In the genomic region with DNA sequence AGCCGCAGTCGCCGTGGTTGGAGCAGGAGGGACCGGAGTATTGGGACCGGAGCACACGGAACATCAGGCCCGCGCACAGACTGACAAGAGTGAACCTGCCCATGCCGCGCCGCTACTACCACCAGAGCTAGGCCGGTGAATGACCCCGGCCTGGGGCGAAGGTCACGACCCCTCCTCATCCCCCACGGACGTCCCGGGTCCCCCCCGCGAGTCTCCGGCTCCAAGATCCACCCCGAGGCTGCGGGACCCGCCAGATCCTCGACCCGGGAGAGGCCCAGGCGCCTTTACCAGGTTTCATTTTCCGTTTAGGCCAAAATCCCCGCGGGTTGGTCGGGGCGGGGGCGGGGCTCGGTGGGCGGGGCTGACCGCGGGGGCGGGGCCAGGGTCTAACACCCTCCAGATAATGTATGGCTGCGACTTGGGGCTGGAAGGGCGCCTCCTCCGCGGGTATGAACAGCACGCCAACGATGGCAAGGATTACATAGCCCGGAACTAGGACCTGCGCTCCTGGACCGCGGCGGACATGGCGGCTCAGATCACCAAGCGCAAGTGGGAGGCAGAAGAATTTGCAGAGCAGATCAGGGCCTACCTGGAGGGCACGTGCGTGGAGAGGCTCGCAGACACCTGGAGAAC, we compare ENCODE assay signal across 8 cellular contexts. TPM values are rescaled to one million over a fixed set of nuclear protein-coding genes. Genes with fewer than 3 reads are reported as not detected.
DNase-seq lines count a peak whose midpoint lies in the region; ATAC-seq and TF ChIP-seq lines count a peak whose summit lies in the region.

No MANE protein-coding gene starts in this region.

- H3K27me3 ChIP-seq in Panc1 (ENCODE audit: control insufficient read depth, insufficient read depth, low read length), result no peaks in the 10 kb centered on the region

- in situ Hi-C loops in Panc1 (cut with HindIII; ENCODE audit: low pct_unique_long_range_greater_than_20kb, low sequenced_read_pairs), result no loop called here

- H3K27ac ChIP-seq in Panc1 (ENCODE audit: low read length), result peak overlapping the region; percentile 87
- peak overlapping the region; percentile 99 for H3K27ac ChIP-seq in urinary bladder (ENCODE audit: low read depth)

- ATAC-seq in HG02884 (IDR thresholded peaks at IDR 0.05; ENCODE audit: unreplicated experiment), result peak; percentile 66
- peak; percentile 85 for ATAC-seq in Panc1
- ATAC-seq in HG03520 (IDR thresholded peaks at IDR 0.05; ENCODE audit: unreplicated experiment), result no peak

- intact Hi-C loops in Panc1 (cut with micrococcal nuclease; ENCODE audit: unreplicated experiment), result no loop called here

- no TSS peak for BruUV-seq in Panc1 (replicated peaks; lab: Mats Ljungman, UMichigan)

- DNase-seq in Panc1 (ENCODE audit: low read depth, low spot score) (no peak), germinal center (ENCODE audit: low spot score) (peak; percentile 87), pulmonary artery endothelial cell (ENCODE audit: low read depth, low spot score) (peak; percentile 8)
- DNase-seq in activated gamma-delta T cell treated with anti-CD3 and anti-CD28 coated beads, Interleukin-2, amount 50 U/mL, for 16 hours (ENCODE audit: low read depth), result peak; percentile 56

- H3K9me3 ChIP-seq in ES-I3 (ENCODE audit: control insufficient read depth, insufficient read depth, low read length), result no peaks in the 10 kb centered on the region
- no peaks in the 10 kb centered on the region for H3K9me3 ChIP-seq in Panc1 (ENCODE audit: control insufficient read depth, insufficient read depth, low read depth, low read length)

- CTCF ChIA-PET in Panc1 (lab: Charles Lee), result no interaction called here

- H3K4me1 ChIP-seq in ES-I3 (ENCODE audit: insufficient read depth, low read length) (no peaks in the 10 kb centered on the region), Panc1 (ENCODE audit: control insufficient read depth, insufficient read depth, low read length) (peaks cover 15% of the 10 kb centered on the region), urinary bladder (ENCODE audit: insufficient read depth) (peaks cover 3% of the 10 kb centered on the region)

- H3K36me3 ChIP-seq in ES-I3 (ENCODE audit: insufficient read depth, low read length) (no peaks in the 10 kb centered on the region), Panc1 (ENCODE audit: control insufficient read depth, insufficient read depth, low read length) (no peaks in the 10 kb centered on the region), urinary bladder (ENCODE audit: insufficient read depth) (no peaks in the 10 kb centered on the region)

- peak overlapping the region; percentile 33; the same call in 1 of the 2 replicates for H3K9ac ChIP-seq in ES-I3 (ENCODE audit: low read depth, low read length)

- POLR2A ChIA-PET in Panc1 (lab: Charles Lee), result no interaction called here

- WGBS in urinary bladder, result 2% methylated on average over 54 of the region's 54 CpGs

- H3K4me3 ChIP-seq in Panc1 (ENCODE audit: low read depth in 2 of 2, low read length in 2 of 2), result peak overlapping the region; percentile 51 to 69
- H3K4me3 ChIP-seq in urinary bladder (ENCODE audit: low read depth, low read length), result peak overlapping the region; percentile 72

- TF ChIP-seq CTCF in Panc1 (IDR thresholded peaks at IDR 0.05), result no peak

RNA-seq across cellular contexts. Expression of gene HLA-A, which starts 15.4 kb away (rescaled TPM):
- total RNA-seq in Panc1 (2021; ENCODE audit: unreplicated experiment) (397 TPM), pulmonary artery endothelial cell (328 and 660 TPM in 2 replicates), urinary bladder (85.1 TPM)
- 603 TPM for polyA plus RNA-seq in Panc1 (2012; ENCODE audit: insufficient read length)
- polyA plus RNA-seq in urinary bladder, result 962 TPM
